1 cellular context compared by ENCODE assay signal in the genomic region with DNA sequence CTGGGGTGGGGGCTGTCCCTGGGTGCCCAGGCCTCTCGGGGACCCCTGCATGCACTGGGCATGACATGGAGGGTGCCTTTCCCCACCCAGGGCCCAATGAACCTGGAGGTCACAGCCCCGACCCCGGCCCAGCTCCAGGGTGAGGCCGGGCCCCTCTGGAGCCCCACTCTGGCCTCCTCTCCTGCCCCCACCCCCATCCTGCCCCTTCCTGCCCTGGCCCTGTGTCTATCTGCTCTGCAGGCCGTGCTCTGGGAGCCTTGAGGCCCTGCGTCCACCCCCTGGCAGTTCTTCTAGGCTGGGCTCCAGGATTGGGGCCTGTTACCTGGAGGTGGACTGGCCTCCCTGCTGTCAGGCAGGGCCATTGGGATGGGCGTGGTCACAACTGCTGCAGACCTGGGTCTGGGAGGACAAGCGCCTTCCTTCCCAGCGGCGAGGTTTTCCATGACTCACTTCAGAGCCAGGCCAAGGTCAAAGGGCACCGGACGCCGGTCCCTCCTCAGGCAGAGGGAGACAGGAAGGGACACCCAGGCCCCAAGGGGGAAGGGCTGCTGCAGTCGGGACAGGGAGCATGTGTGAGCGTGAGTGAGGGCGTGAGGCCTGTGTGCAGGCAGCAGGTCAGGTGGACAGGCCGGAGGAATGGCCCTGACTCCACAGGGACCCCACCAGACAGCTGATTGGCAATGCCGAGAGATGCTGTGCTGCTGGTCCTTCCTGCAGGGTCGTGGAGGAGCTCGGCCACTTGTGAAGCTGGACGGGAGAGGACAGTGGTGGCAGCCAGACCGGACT.
TF ChIP-seq lines count a peak whose summit lies in the region.

No MANE protein-coding gene starts in this region.

TF ChIP-seq in H1, 55 proteins besides CTCF, POLR2A, EP300 and RAD21 (continued from another document):
- TF ChIP-seq GABPA (IDR thresholded peaks at IDR 0.05; ENCODE audit: borderline replicate concordance, insufficient read depth, low read length): no peak
- no peak for TF ChIP-seq SIX5 (IDR thresholded peaks at IDR 0.05; ENCODE audit: low read depth, low read length)
- TF ChIP-seq JUN (IDR thresholded peaks at IDR 0.05; ENCODE audit: low read depth, low read length): no peak
- no peak for TF ChIP-seq HDAC2 (IDR thresholded peaks at IDR 0.05; ENCODE audit: borderline replicate concordance in 1 of 2, low read depth in 2 of 2, low read length in 2 of 2)
- TF ChIP-seq FOSL1 (IDR thresholded peaks at IDR 0.05; ENCODE audit: insufficient read depth, low read depth, low read length): no peak
- TF ChIP-seq RBBP5 (IDR thresholded peaks at IDR 0.05; ENCODE audit: borderline replicate concordance, low read depth, low read length): no peak
- no peak for TF ChIP-seq SIRT6 (IDR thresholded peaks at IDR 0.05; ENCODE audit: low read length)
- no peak for TF ChIP-seq SAP30 (IDR thresholded peaks at IDR 0.05; ENCODE audit: insufficient read depth, insufficient replicate concordance, low read length)
- no peak for TF ChIP-seq KDM1A (IDR thresholded peaks at IDR 0.05; ENCODE audit: borderline replicate concordance, low read length)
- no peak for TF ChIP-seq RNF2 (IDR thresholded peaks at IDR 0.05; ENCODE audit: borderline replicate concordance, low read depth, low read length, missing control alignments, poor library complexity, severe bottlenecking)
- TF ChIP-seq CHD1 (IDR thresholded peaks at IDR 0.05; ENCODE audit: low read depth, low read length): no peak
- no peak for TF ChIP-seq EGR1 (IDR thresholded peaks at IDR 0.05; ENCODE audit: borderline replicate concordance, low read depth, low read length)
- TF ChIP-seq, protein P1, sequence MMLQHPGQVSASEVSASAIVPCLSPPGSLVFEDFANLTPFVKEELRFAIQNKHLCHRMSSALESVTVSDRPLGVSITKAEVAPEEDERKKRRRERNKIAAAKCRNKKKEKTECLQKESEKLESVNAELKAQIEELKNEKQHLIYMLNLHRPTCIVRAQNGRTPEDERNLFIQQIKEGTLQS (IDR thresholded peaks at IDR 0.05; ENCODE audit: insufficient read depth, low read depth, low read length): no peak
- TF ChIP-seq, protein P2, sequence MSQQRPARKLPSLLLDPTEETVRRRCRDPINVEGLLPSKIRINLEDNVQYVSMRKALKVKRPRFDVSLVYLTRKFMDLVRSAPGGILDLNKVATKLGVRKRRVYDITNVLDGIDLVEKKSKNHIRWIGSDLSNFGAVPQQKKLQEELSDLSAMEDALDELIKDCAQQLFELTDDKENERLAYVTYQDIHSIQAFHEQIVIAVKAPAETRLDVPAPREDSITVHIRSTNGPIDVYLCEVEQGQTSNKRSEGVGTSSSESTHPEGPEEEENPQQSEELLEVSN (IDR thresholded peaks at IDR 0.05): no peak
- TF ChIP-seq BRCA1 (IDR thresholded peaks at IDR 0.05; ENCODE audit: low read depth, low read length): no peak
- no peak for TF ChIP-seq KDM4A (IDR thresholded peaks at IDR 0.05; ENCODE audit: low read depth, low read length, severe bottlenecking)
- no peak for TF ChIP-seq NRF1 (IDR thresholded peaks at IDR 0.05; ENCODE audit: low read depth, low read length)
- TF ChIP-seq CHD2 (IDR thresholded peaks at IDR 0.05; ENCODE audit: low read length): no peak
